In the genomic region with DNA sequence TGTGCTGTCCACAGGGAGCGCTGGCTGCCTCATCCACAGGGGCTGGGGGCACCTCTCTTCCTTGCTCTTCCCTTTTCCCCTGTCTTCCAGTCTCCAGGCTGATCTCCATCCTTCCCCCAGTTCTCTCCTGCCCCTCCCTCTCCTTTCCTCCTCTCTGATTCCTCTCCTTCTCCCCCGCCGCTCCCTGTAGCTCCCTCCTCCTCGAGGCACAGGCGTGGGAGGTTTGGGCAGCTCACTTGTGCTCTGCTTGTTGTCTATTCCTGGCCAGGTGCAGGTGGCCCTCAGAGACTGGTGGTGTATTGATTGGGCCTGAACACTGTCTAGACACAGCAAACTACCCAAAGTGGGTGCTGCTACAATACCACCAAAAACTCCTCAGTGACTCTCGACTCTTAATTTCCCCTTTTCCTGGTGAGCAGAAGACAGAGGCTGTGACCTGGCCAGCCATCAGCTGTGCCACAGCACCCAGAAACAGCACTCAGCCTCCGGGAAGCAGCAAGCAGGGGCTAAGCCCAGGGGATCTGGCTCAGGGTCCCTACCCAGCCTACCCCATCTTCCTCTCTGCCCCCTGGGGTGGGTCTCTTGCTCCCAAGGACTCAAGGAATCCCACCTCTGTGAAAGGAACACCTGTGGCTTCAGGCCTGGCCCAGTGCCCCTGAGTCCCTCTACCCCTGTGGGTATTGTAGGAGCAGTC, we compare ENCODE assay signal across 16 cellular contexts.
"Had no signal": no experiment of that assay in that cellular context is flagged by ENCODE, and none has a peak within 500 bp of the region (broad histone marks: within the 10 kb centered on the region; RNA-seq: fewer than 3 reads in every experiment).

No MANE protein-coding gene starts in this region.

- H3K27ac ChIP-seq: psoas muscle, sigmoid colon, tibial artery, uterus had no signal

- H3K36me3 Mint-ChIP-seq: activated naive CD8-positive, alpha-beta T cell treated with anti-CD3 and anti-CD28 coated beads for 36 hours; brain; immature natural killer cell had no signal

- H3K27me3 ChIP-seq: sigmoid colon, tibial artery, uterus had no signal

- H3K4me3 ChIP-seq: heart left ventricle, psoas muscle, sigmoid colon, tibial artery, uterus had no signal

- H3K4me1 ChIP-seq: psoas muscle, sigmoid colon, tibial artery, uterus had no signal

- H3K27ac Mint-ChIP-seq: activated naive CD8-positive, alpha-beta T cell treated with anti-CD3 and anti-CD28 coated beads for 36 hours; activated T-helper 1 cell treated with anti-CD3 and anti-CD28 coated beads, Interleukin-12 subunit alpha, Interleukin-12 subunit beta, Interleukin-2, Interleukin-4 antibody, amounts not matched to agents 30 ng/mL and 10 ng/mL and 1 ng/mL, durations not matched to agents 14 hours and 24 hours and 36 hours; immature natural killer cell; nephron had no signal

- H3K36me3 ChIP-seq: heart left ventricle, sigmoid colon, tibial artery, uterus had no signal

- H3K9me3 ChIP-seq: heart left ventricle, psoas muscle, sigmoid colon, tibial artery, uterus had no signal

- H3K9me3 Mint-ChIP-seq: activated naive CD8-positive, alpha-beta T cell treated with anti-CD3 and anti-CD28 coated beads for 36 hours; activated T-helper 1 cell treated with anti-CD3 and anti-CD28 coated beads, Interleukin-12 subunit alpha, Interleukin-12 subunit beta, Interleukin-2, Interleukin-4 antibody, amounts not matched to agents 30 ng/mL and 10 ng/mL and 1 ng/mL, durations not matched to agents 14 hours and 24 hours and 36 hours; immature natural killer cell; nephron had no signal

- DNase-seq: activated CD4-positive, CD25-positive, alpha-beta regulatory T cell treated with anti-CD3 and anti-CD28 coated beads, Interleukin-2, amount 50 U/mL, for 72 hours; activated naive CD8-positive, alpha-beta T cell treated with anti-CD3 and anti-CD28 coated beads for 36 hours; effector memory CD4-positive, alpha-beta T cell; foreskin melanocyte; heart left ventricle; immature natural killer cell; psoas muscle; sigmoid colon; stimulated activated CD4-positive, alpha-beta T cell treated with anti-CD3 and anti-CD28 coated beads, Interleukin-12 subunit alpha, Interleukin-12 subunit beta, amount 100 ng/mL, for 4 hours; stimulated activated CD4-positive, alpha-beta T cell treated with anti-CD3 and anti-CD28 coated beads, Interleukin-2, amount 100 ng/mL, for 24 hours; T-helper 9 cell; tibial artery; uterus had no signal

- H3K4me3 Mint-ChIP-seq: activated naive CD8-positive, alpha-beta T cell treated with anti-CD3 and anti-CD28 coated beads for 36 hours; activated T-helper 1 cell treated with anti-CD3 and anti-CD28 coated beads, Interleukin-12 subunit alpha, Interleukin-12 subunit beta, Interleukin-2, Interleukin-4 antibody, amounts not matched to agents 30 ng/mL and 10 ng/mL and 1 ng/mL, durations not matched to agents 14 hours and 24 hours and 36 hours; immature natural killer cell; nephron had no signal

- ATAC-seq: heart left ventricle, psoas muscle had no signal

- H3K4me1 Mint-ChIP-seq: activated naive CD8-positive, alpha-beta T cell treated with anti-CD3 and anti-CD28 coated beads for 36 hours; immature natural killer cell had no signal
